In genomic region chr18:59715445-59715844, GRCh38 we compare ENCODE assay signal across 26 cellular contexts. TPM values are rescaled to one million over a fixed set of nuclear protein-coding genes. Genes with fewer than 3 reads are reported as not detected.
A peak's percentile ranks its signal among the peaks of the same experiment; 100 is the strongest.
DNase-seq lines count a peak whose midpoint lies in the region; ATAC-seq, FAIRE-seq and TF ChIP-seq lines count a peak whose summit lies in the region.
"Had no signal": no experiment of that assay in that cellular context is flagged by ENCODE, and none has a peak within 500 bp of the region (broad histone marks: within the 10 kb centered on the region; RNA-seq: fewer than 3 reads in every experiment).

No MANE protein-coding gene starts in this region.

- no peak overlapping the region for H3K27ac ChIP-seq in heart right ventricle
- H3K27ac ChIP-seq: stomach, tibial nerve had no signal

- H3K9me3 ChIP-seq in heart right ventricle, result no peaks in the 10 kb centered on the region
- H3K9me3 ChIP-seq: stomach, tibial nerve had no signal

- H3K4me1 ChIP-seq in heart right ventricle, result peaks cover 0 to 2% (median 0%) of the 10 kb centered on the region in 9 donors
- H3K4me1 ChIP-seq: stomach, tibial nerve had no signal

- H3K27me3 ChIP-seq in heart right ventricle (peaks cover 0 to 2% (median 0%) of the 10 kb centered on the region in 7 donors), bronchial epithelial cell (ENCODE audit: control insufficient read depth, insufficient read depth, low read length) (no peaks in the 10 kb centered on the region)
- H3K27me3 ChIP-seq: stomach, tibial nerve had no signal

- intact Hi-C loops in cardiac septum (cut with DNase I) (no loop called here), heart right ventricle (cut with DNase I) (no loop called here)

- no peak overlapping the region for H3K4me3 ChIP-seq in heart right ventricle
- no peak overlapping the region for H3K4me3 ChIP-seq in bronchial epithelial cell (ENCODE audit: low read depth, low read length)
- H3K4me3 ChIP-seq in fibroblast of villous mesenchyme (ENCODE audit: low read depth, low read length), result no peak overlapping the region
- H3K4me3 ChIP-seq: stomach, tibial nerve had no signal

- H3K36me3 ChIP-seq in heart right ventricle (no peaks in the 10 kb centered on the region), bronchial epithelial cell (ENCODE audit: control insufficient read depth, insufficient read depth, low read length) (no peaks in the 10 kb centered on the region)
- H3K36me3 ChIP-seq: stomach, tibial nerve had no signal

- in situ Hi-C loops in ACHN (cut with HindIII; ENCODE audit: low pct_ligation_motif_present, low pct_unique_long_range_greater_than_20kb, low sequenced_read_pairs), result no loop called here

- FAIRE-seq in bronchial epithelial cell (lab: Jason Lieb, UNC), result peak; percentile 68
- FAIRE-seq: A204.1 had no signal

- ATAC-seq in heart right ventricle (no peak), HG02981 (IDR thresholded peaks at IDR 0.05; ENCODE audit: unreplicated experiment) (no peak)
- ATAC-seq: activated naive CD8-positive, alpha-beta T cell treated with anti-CD3 and anti-CD28 coated beads, Interleukin-2, amount 50 U/mL, for 24 hours; left cardiac atrium had no signal

- TF ChIP-seq CTCF in heart right ventricle (IDR thresholded peaks at IDR 0.05) (no peak), bronchial epithelial cell (IDR thresholded peaks at IDR 0.05; ENCODE audit: insufficient read depth, low read length, severe bottlenecking) (no peak), fibroblast of villous mesenchyme (IDR thresholded peaks at IDR 0.05; ENCODE audit: insufficient read depth, low read depth, low read length) (no peak)

- 77 to 82% methylated on average over 7 of the region's 7 CpGs for WGBS in heart right ventricle, 2 donors

- peak; percentile 3 for DNase-seq in cardiac septum (ENCODE audit: low spot score)
- no peak for DNase-seq in heart right ventricle
- DNase-seq in bronchial epithelial cell (ENCODE audit: low read depth), result no peak
- DNase-seq in fibroblast of villous mesenchyme (ENCODE audit: low read depth), result peak; percentile 35
- DNase-seq in ACHN, result no peak
- DNase-seq in islet precursor cell, result no peak
- DNase-seq in Ammon's horn (ENCODE audit: low spot score), result no peak
- DNase-seq: activated CD4-positive, alpha-beta memory T cell treated with anti-CD3 and anti-CD28 coated beads for 36 hours; activated CD4-positive, CD25-positive, alpha-beta regulatory T cell; activated effector memory CD4-positive, alpha-beta T cell treated with anti-CD3 and anti-CD28 coated beads, Interleukin-2, amount 50 U/mL, for 16 hours; activated naive CD8-positive, alpha-beta T cell treated with anti-CD3 and anti-CD28 coated beads, Interleukin-2, amount 50 U/mL, for 24 hours; activated T-cell treated with anti-CD3 and anti-CD28 coated beads for 4 hours; C1 segment of cervical spinal cord; central memory CD4-positive, alpha-beta T cell; Kasumi-1; left cardiac atrium; naive B cell; NCI-H1105; NCI-H2081; NCI-H510A; occipital lobe; RPMI8226; stomach had no signal

RNA-seq across cellular contexts. Expression of gene CCBE1, which starts 18.2 kb away (rescaled TPM):
- total RNA-seq in cardiac septum (0.05 TPM), heart right ventricle (10 to 100 TPM in 1 of 10 donors, 1 to 10 TPM in 6, under 1 TPM in 3; 0.24 to 10.3 (median 2.2) TPM), bronchial epithelial cell (1.6 and 4.9 TPM in 2 replicates), fibroblast of villous mesenchyme (7.4 and 10.4 TPM in 2 replicates)
- polyA plus RNA-seq in heart right ventricle, result under 1 TPM; 0.29 to 0.83 TPM

Comparison
In these comparisons a context has a peak if more than half of its experiments do, and no peak if none do; other contexts are left out.
1. DNase-seq: peak in cardiac septum (single experiment) and fibroblast of villous mesenchyme (single experiment); none in heart right ventricle (0 of 2), bronchial epithelial cell (single experiment), ACHN (single experiment), islet precursor cell (single experiment) and Ammon's horn (single experiment).